In the genomic region with DNA sequence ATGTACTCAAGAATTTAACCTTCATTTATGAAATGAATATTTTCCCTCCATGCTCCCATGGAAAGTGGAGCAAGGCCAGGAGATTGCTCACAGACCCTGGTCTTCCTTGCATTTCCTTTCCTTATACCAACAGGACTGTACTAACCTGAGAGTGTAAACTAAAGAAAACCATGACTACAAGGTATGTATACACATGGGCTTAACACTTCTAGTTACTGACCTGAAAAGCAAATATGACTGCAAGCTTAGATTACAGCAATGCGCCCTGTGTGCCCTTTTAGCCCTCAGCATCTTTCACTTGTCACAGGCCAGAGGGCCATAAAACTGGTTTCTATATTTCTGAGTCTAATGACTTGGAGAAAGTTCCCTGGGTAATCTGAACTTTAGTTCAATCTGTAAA, we compare ENCODE assay signal across 18 cellular contexts. TPM values are rescaled to one million over a fixed set of nuclear protein-coding genes. Genes with fewer than 3 reads are reported as not detected.
DNase-seq lines count a peak whose midpoint lies in the region; ATAC-seq and TF ChIP-seq lines count a peak whose summit lies in the region.
"Had no signal": no experiment of that assay in that cellular context is flagged by ENCODE, and none has a peak within 500 bp of the region (broad histone marks: within the 10 kb centered on the region; RNA-seq: fewer than 3 reads in every experiment).

No MANE protein-coding gene starts in this region.

- H3K27ac ChIP-seq in colonic mucosa (peak overlapping the region; percentile 11), right lobe of liver (no peak overlapping the region), gastrocnemius medialis (peak overlapping the region in 3 of 4 donors; percentile 14 to 35 (median 16))
- H3K27ac ChIP-seq: A549, C4-2B, PC-9, RWPE1, SJCRH30 had no signal

- H3K27me3 ChIP-seq in colonic mucosa: no peaks in the 10 kb centered on the region
- no peaks in the 10 kb centered on the region for H3K27me3 ChIP-seq in right lobe of liver
- H3K27me3 ChIP-seq in gastrocnemius medialis: no peaks in the 10 kb centered on the region
- H3K27me3 ChIP-seq: SJCRH30 had no signal

- no peaks in the 10 kb centered on the region for H3K9me3 ChIP-seq in colonic mucosa
- H3K9me3 ChIP-seq in right lobe of liver: no peaks in the 10 kb centered on the region
- H3K9me3 ChIP-seq in gastrocnemius medialis: no peaks in the 10 kb centered on the region
- H3K9me3 ChIP-seq: A549, SJCRH30 had no signal

- H3K4me1 ChIP-seq in colonic mucosa: no peaks in the 10 kb centered on the region
- H3K4me1 ChIP-seq in right lobe of liver: peaks cover 0 to 25% (median 4%) of the 10 kb centered on the region in 4 donors
- peaks cover 15 to 20% of the 10 kb centered on the region in 2 donors for H3K4me1 ChIP-seq in gastrocnemius medialis
- H3K4me1 ChIP-seq: SJCRH30 had no signal

- no peak overlapping the region for H3K9ac ChIP-seq in colonic mucosa (ENCODE audit: low read depth in 2 of 2, low read length in 2 of 2)

- no peak overlapping the region for H3K4me3 ChIP-seq in colonic mucosa
- H3K4me3 ChIP-seq in right lobe of liver: no peak overlapping the region
- no peak overlapping the region for H3K4me3 ChIP-seq in gastrocnemius medialis
- H3K4me3 ChIP-seq: A549, PC-9, SJCRH30 had no signal

- DNase-seq in DMS53 treated with DMSO at 0.1 percent for 48 hours (lab: John Stamatoyannopoulos, UW; ENCODE audit: unreplicated experiment): peak; percentile 55
- DNase-seq in colonic mucosa: no peak
- no peak for DNase-seq in right lobe of liver
- DNase-seq in gastrocnemius medialis: no peak
- no peak for DNase-seq in MV-4-11 (lab: John Stamatoyannopoulos, UW)
- no peak for DNase-seq in AG08395 (ENCODE audit: low spot score)
- DNase-seq: H9, IMR-90, NCI-H1417 treated with DMSO at 0.1 percent for 48 hours, NCI-H2029, NCI-H2171, NCI-H526, SJCRH30 had no signal

- intact Hi-C loops in colonic mucosa (cut with DNase I): no loop called here
- intact Hi-C loops in right lobe of liver (cut with DNase I): loop anchor here (10.0 kb wide), 2 partner anchors 148 to 158 kb away; no protein-coding TSS in a partner anchor
- intact Hi-C loops in gastrocnemius medialis (cut with DNase I; ENCODE audit: low total_unique reads): no loop called here

- no peaks in the 10 kb centered on the region for H3K36me3 ChIP-seq in colonic mucosa
- H3K36me3 ChIP-seq in right lobe of liver: no peaks in the 10 kb centered on the region
- no peaks in the 10 kb centered on the region for H3K36me3 ChIP-seq in gastrocnemius medialis
- H3K36me3 ChIP-seq: SJCRH30 had no signal

- WGBS in right lobe of liver (ENCODE audit: insufficient coverage, low coverage, low lambda C conversion rate, missing lambda C conversion rate): 18% methylated on average over 1 of the region's 1 CpG

- TF ChIP-seq CTCF in colonic mucosa (IDR thresholded peaks at IDR 0.05) (no peak), right lobe of liver (IDR thresholded peaks at IDR 0.05) (no peak), gastrocnemius medialis (IDR thresholded peaks at IDR 0.05 in 4 of 5, conservative IDR thresholded peaks at IDR 0.05 in 1 of 5) (no peak)

- ATAC-seq in right lobe of liver (peak; percentile 57 to 76 (median 67)), gastrocnemius medialis (no peak), GM21529 (IDR thresholded peaks at IDR 0.05; ENCODE audit: unreplicated experiment) (no peak)

- in situ Hi-C loops in gastrocnemius medialis (cut with MboI; ENCODE audit: low sequenced_read_pairs in 4 of 4): loop anchor here (10.0 to 25.0 kb wide), 5 partner anchors 145 to 370 kb away; no protein-coding TSS in a partner anchor

- TF ChIP-seq POLR2A in right lobe of liver (IDR thresholded peaks at IDR 0.05): no peak
- TF ChIP-seq POLR2A in gastrocnemius medialis (IDR thresholded peaks at IDR 0.05): no peak

RNA-seq across cellular contexts. Expression of a gene that starts 52.1 kb away (rescaled TPM):
- total RNA-seq in colonic mucosa: under 1 TPM; 0.67 to 0.88 TPM
- 1 to 10 TPM in 3 of 6 experiments, under 1 TPM in 3; 0.43 to 2.5 (median 0.87) TPM for total RNA-seq in right lobe of liver
- total RNA-seq in gastrocnemius medialis: 10 to 100 TPM in 1 of 4 donors, 1 to 10 TPM in 3; 3.6 to 12.8 (median 7.5) TPM

Comparison
In these comparisons a context has a peak if more than half of its experiments do, and no peak if none do; other contexts are left out.
1. H3K27ac ChIP-seq: peak in colonic mucosa (single experiment) and gastrocnemius medialis (3 of 4); none in right lobe of liver (0 of 3).
2. ATAC-seq: peak in right lobe of liver (4 of 4); none in gastrocnemius medialis (0 of 2) and GM21529 (single experiment).
3. intact Hi-C loops: an anchor here in right lobe of liver (10.0 kb wide); none called in colonic mucosa and gastrocnemius medialis.